ENCODE assay signal across 8 cellular contexts in genomic region chr3:157157836-157158235, GRCh38. TPM values are rescaled to one million over a fixed set of nuclear protein-coding genes. Genes with fewer than 3 reads are reported as not detected.
A peak's percentile ranks its signal among the peaks of the same experiment; 100 is the strongest.
DNase-seq lines count a peak whose midpoint lies in the region; ATAC-seq and TF ChIP-seq lines count a peak whose summit lies in the region.

No MANE protein-coding gene starts in this region.

- no peaks in the 10 kb centered on the region for H3K9me3 ChIP-seq in stomach

- H3K4me3 Mint-ChIP-seq in T-helper 2 cell treated with Interferon-gamma antibody and Interleukin-4, amounts not matched to agents 5 μg/mL and 100 μg/mL, for 36 hours = peak overlapping the region; percentile 94
- H3K4me3 Mint-ChIP-seq in activated naive CD8-positive, alpha-beta T cell = peak overlapping the region; percentile 94
- peak overlapping the region; percentile 97 to 99 (median 99) for H3K4me3 Mint-ChIP-seq in immature natural killer cell

- no peak for DNase-seq in T-helper 2 cell treated with Interferon-gamma antibody and Interleukin-4, amounts not matched to agents 5 μg/mL and 100 μg/mL, for 36 hours (ENCODE audit: low spot score)
- DNase-seq in T-helper 2 cell = no peak
- no peak for DNase-seq in immature natural killer cell
- DNase-seq in stomach = no peak
- no peak for DNase-seq in cerebellum (ENCODE audit: low spot score)

- TF ChIP-seq CTCF in stomach (IDR thresholded peaks at IDR 0.05) = no peak

- peaks cover 50% of the 10 kb centered on the region for H3K4me1 Mint-ChIP-seq in T-helper 2 cell treated with Interferon-gamma antibody and Interleukin-4, amounts not matched to agents 5 μg/mL and 100 μg/mL, for 36 hours (ENCODE audit: low read depth)
- H3K4me1 Mint-ChIP-seq in activated naive CD8-positive, alpha-beta T cell (ENCODE audit: low read depth) = peaks cover 67% of the 10 kb centered on the region
- peaks cover 73 to 82% of the 10 kb centered on the region in 2 donors for H3K4me1 Mint-ChIP-seq in immature natural killer cell

- H3K27me3 ChIP-seq in stomach = no peaks in the 10 kb centered on the region

- H3K27me3 Mint-ChIP-seq in T-helper 2 cell treated with Interferon-gamma antibody and Interleukin-4, amounts not matched to agents 5 μg/mL and 100 μg/mL, for 36 hours (ENCODE audit: low read depth) = no peaks in the 10 kb centered on the region
- no peaks in the 10 kb centered on the region for H3K27me3 Mint-ChIP-seq in activated naive CD8-positive, alpha-beta T cell
- H3K27me3 Mint-ChIP-seq in immature natural killer cell (ENCODE audit: low read depth in 3 of 3) = peaks cover 21 to 25% (median 21%) of the 10 kb centered on the region in 3 donors

- ATAC-seq in HG03565 (IDR thresholded peaks at IDR 0.05; ENCODE audit: unreplicated experiment) (no peak), GM18858 (IDR thresholded peaks at IDR 0.05; ENCODE audit: unreplicated experiment) (no peak)

- peak overlapping the region; percentile 97 for H3K27ac Mint-ChIP-seq in T-helper 2 cell treated with Interferon-gamma antibody and Interleukin-4, amounts not matched to agents 5 μg/mL and 100 μg/mL, for 36 hours
- H3K27ac Mint-ChIP-seq in activated naive CD8-positive, alpha-beta T cell = peak overlapping the region; percentile 99
- H3K27ac Mint-ChIP-seq in immature natural killer cell = peak overlapping the region; percentile 98 to 99 (median 99)

- TF ChIP-seq EP300 in stomach (IDR thresholded peaks at IDR 0.05) = no peak

- H3K9me3 Mint-ChIP-seq in T-helper 2 cell treated with Interferon-gamma antibody and Interleukin-4, amounts not matched to agents 5 μg/mL and 100 μg/mL, for 36 hours = no peaks in the 10 kb centered on the region
- no peaks in the 10 kb centered on the region for H3K9me3 Mint-ChIP-seq in activated naive CD8-positive, alpha-beta T cell (ENCODE audit: low read depth)
- no peaks in the 10 kb centered on the region for H3K9me3 Mint-ChIP-seq in immature natural killer cell

- H3K4me1 ChIP-seq in stomach = peaks cover 57 to 74% (median 64%) of the 10 kb centered on the region in 4 donors

- no peak for TF ChIP-seq POLR2A in stomach (IDR thresholded peaks at IDR 0.05)

- H3K36me3 Mint-ChIP-seq in T-helper 2 cell treated with Interferon-gamma antibody and Interleukin-4, amounts not matched to agents 5 μg/mL and 100 μg/mL, for 36 hours (ENCODE audit: low read depth) = peaks cover 65% of the 10 kb centered on the region
- peaks cover 36% of the 10 kb centered on the region for H3K36me3 Mint-ChIP-seq in activated naive CD8-positive, alpha-beta T cell
- peaks cover 11 to 50% (median 34%) of the 10 kb centered on the region in 3 donors for H3K36me3 Mint-ChIP-seq in immature natural killer cell

- peaks cover 29 to 60% (median 53%) of the 10 kb centered on the region in 4 donors for H3K36me3 ChIP-seq in stomach

- intact Hi-C loops in stomach (cut with DNase I; ENCODE audit: low total_unique reads) = no loop called here

- peak overlapping the region in 3 of 5 donors; percentile 99 to 100 (median 100) for H3K27ac ChIP-seq in stomach

- H3K4me3 ChIP-seq in stomach = peak overlapping the region; percentile 66 to 99 (median 73)

RNA-seq across cellular contexts. Expression of gene CCNL1, which starts 2.1 kb away (rescaled TPM):
- polyA plus RNA-seq in immature natural killer cell (10 to 100 TPM; 35.3 to 87.6 (median 44.2) TPM), stomach (10 to 100 TPM; 14.0 to 74.3 (median 28.9) TPM)
- total RNA-seq in stomach (100 to 1,000 TPM in 4 of 5 donors, 10 to 100 TPM in 1; 63.1 to 484 (median 434) TPM), cerebellum (139 TPM)
